In the genomic region with DNA sequence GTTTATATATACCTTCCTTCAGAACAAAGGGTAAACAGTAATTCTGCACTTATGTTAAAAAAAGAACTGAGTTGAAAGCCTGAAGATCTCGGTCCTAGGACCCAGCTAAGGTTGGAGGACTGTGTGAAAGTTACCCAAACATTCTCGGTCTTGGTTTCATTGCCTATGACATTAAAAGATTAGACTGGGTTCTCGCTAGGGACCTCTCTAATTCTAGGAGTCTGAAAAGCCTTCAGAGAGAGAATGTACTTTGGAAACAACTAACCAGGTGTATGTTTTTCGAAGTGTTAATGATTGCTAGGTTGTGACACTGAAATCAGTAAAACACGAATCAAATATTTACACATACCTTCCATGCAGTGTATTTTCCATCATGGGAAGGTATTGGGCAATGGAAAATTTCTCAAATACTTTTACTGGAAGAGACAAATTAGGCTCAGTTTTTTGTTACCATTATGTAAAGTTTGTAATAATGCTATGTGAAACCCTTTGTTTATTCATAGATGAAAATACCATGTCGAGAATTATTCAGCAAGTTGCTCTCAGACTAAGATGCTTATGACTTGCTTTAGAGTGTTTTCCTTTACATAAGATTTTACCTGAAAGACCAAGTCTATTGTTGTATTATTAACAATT, we compare ENCODE assay signal across 15 cellular contexts.
DNase-seq lines count a peak whose midpoint lies in the region; ATAC-seq, FAIRE-seq and TF ChIP-seq lines count a peak whose summit lies in the region.
"Had no signal": no experiment of that assay in that cellular context is flagged by ENCODE, and none has a peak within 500 bp of the region (broad histone marks: within the 10 kb centered on the region; RNA-seq: fewer than 3 reads in every experiment).

No MANE protein-coding gene starts in this region.

- peak; percentile 35 for FAIRE-seq in kidney (lab: Jason Lieb, UNC)

- intact Hi-C loops in kidney (cut with DNase I) (no loop called here), head of caudate nucleus (cut with DNase I) (no loop called here)

- TF ChIP-seq CTCF in kidney (IDR thresholded peaks at IDR 0.05; ENCODE audit: borderline replicate concordance, extremely low read depth, insufficient read depth), result no peak

- no peak overlapping the region for H3K4me3 ChIP-seq in kidney (ENCODE audit: low read length in 2 of 2)

- peak overlapping the region in 1 of 2 donors; percentile 51 for H3K9ac ChIP-seq in kidney (ENCODE audit: low read length in 2 of 2)

- H3K9me3 ChIP-seq in kidney (ENCODE audit: control insufficient read depth in 1 of 2, low read length in 2 of 2), result no peaks in the 10 kb centered on the region
- H3K9me3 ChIP-seq: neutrophil had no signal

- no peaks in the 10 kb centered on the region for H3K4me1 ChIP-seq in kidney (ENCODE audit: control insufficient read depth in 1 of 2, insufficient read depth in 1 of 2, low read depth in 1 of 2, low read length in 2 of 2)

- in situ Hi-C loops in Caki2 (cut with HindIII; ENCODE audit: low pct_unique_long_range_greater_than_20kb, low sequenced_read_pairs), result no loop called here

- ATAC-seq in GM19467 (IDR thresholded peaks at IDR 0.05; ENCODE audit: unreplicated experiment) (peak; percentile 95), HG03135 (IDR thresholded peaks at IDR 0.05; ENCODE audit: unreplicated experiment) (peak; percentile 75)
- ATAC-seq: esophagus mucosa; stimulated activated effector memory CD8-positive, alpha-beta T cell treated with anti-CD3 and anti-CD28 coated beads, Interleukin-12 subunit alpha, Interleukin-12 subunit beta, amount 100 ng/mL, for 72 hours had no signal

- DNase-seq in Caki2 (ENCODE audit: low read depth) (peak; percentile 61), kidney (no peak), head of caudate nucleus (no peak), T-helper 2 cell (no peak), retina (no peak)
- no peak for DNase-seq in activated CD4-positive, alpha-beta T cell treated with anti-CD3 and anti-CD28 coated beads for 4 hours
- DNase-seq: activated T-cell treated with anti-CD3 and anti-CD28 coated beads, Interleukin-2, amount 50 U/mL, for 24 hours; DND-41; SIG-M5; WERI-Rb-1 had no signal

- H3K36me3 ChIP-seq in kidney (ENCODE audit: control insufficient read depth in 1 of 2, insufficient read depth in 2 of 2, low read length in 2 of 2), result no peaks in the 10 kb centered on the region
- H3K36me3 ChIP-seq: neutrophil, WERI-Rb-1 had no signal

- H3K27ac ChIP-seq in kidney (ENCODE audit: low read depth in 2 of 2, low read length in 2 of 2), result peak overlapping the region; percentile 28 to 33
- H3K27ac ChIP-seq: neutrophil, WERI-Rb-1 had no signal
